In genomic region chr1:168455764-168456163, GRCh38 we compare ENCODE assay signal across 20 cellular contexts.
DNase-seq lines count a peak whose midpoint lies in the region; ATAC-seq and TF ChIP-seq lines count a peak whose summit lies in the region.
"Had no signal": no experiment of that assay in that cellular context is flagged by ENCODE, and none has a peak within 500 bp of the region (broad histone marks: within the 10 kb centered on the region; RNA-seq: fewer than 3 reads in every experiment).

No MANE protein-coding gene starts in this region.

- DNase-seq in AG10803 (ENCODE audit: low read depth), result peak; percentile 38
- DNase-seq in GM23248, result peak; percentile 76
- DNase-seq in foreskin melanocyte, result peak; percentile 38
- no peak for DNase-seq in NCI-H2081 (lab: John Stamatoyannopoulos, UW)
- DNase-seq in cerebellar cortex (ENCODE audit: low spot score), result no peak
- no peak for DNase-seq in activated CD4-positive, alpha-beta T cell treated with anti-CD3 and anti-CD28 coated beads, Interleukin-2, amount 50 U/mL, for 4 hours
- DNase-seq: CD8-positive, alpha-beta memory T cell; DMS53; H9; Kasumi-1; MM.1S; NCI-H1092; NCI-H524; NCI-H82; OCI-M1; SHP77 had no signal

- H3K4me3 ChIP-seq in AG10803 (ENCODE audit: low read length) (no peak overlapping the region), GM23248 (no peak overlapping the region)
- H3K4me3 ChIP-seq: BLaER1 treated with 17β-estradiol and CSF1 and Interleukin-3, amounts not matched to agents 10 nM and 100 nM; SK-N-MC had no signal

- no peaks in the 10 kb centered on the region for H3K9me2 ChIP-seq in GM23248 (ENCODE audit: insufficient read depth)

- in situ Hi-C loops in GM23248 (cut with MboI), result no loop called here

- peak overlapping the region; percentile 28 for H3K27ac ChIP-seq in GM23248
- H3K27ac ChIP-seq: BLaER1 treated with 17β-estradiol and CSF1 and Interleukin-3, amounts not matched to agents 10 nM and 100 nM; SK-N-MC had no signal

- H2AFZ ChIP-seq in GM23248, result no peak overlapping the region

- peaks cover 41% of the 10 kb centered on the region for H3K4me1 ChIP-seq in GM23248 (ENCODE audit: insufficient read depth)
- H3K4me1 ChIP-seq: BLaER1 treated with 17β-estradiol and CSF1 and Interleukin-3, amounts not matched to agents 10 nM and 100 nM had no signal

- H3K27me3 ChIP-seq in GM23248 (replicated peaks; ENCODE audit: insufficient read depth), result no peaks in the 10 kb centered on the region
- H3K27me3 ChIP-seq: BLaER1 treated with 17β-estradiol and CSF1 and Interleukin-3, amounts not matched to agents 10 nM and 100 nM had no signal

- no peak overlapping the region for H3K4me2 ChIP-seq in GM23248 (ENCODE audit: unreplicated experiment)
- H3K4me2 ChIP-seq: BLaER1 treated with 17β-estradiol and CSF1 and Interleukin-3, amounts not matched to agents 10 nM and 100 nM had no signal

- no peaks in the 10 kb centered on the region for H3K36me3 ChIP-seq in GM23248 (ENCODE audit: low read depth)
- H3K36me3 ChIP-seq: BLaER1 treated with 17β-estradiol and CSF1 and Interleukin-3, amounts not matched to agents 10 nM and 100 nM had no signal

- no peaks in the 10 kb centered on the region for H3K9me3 ChIP-seq in GM23248 (ENCODE audit: low read depth)

- H3K9ac ChIP-seq in GM23248, result no peak overlapping the region
- H3K9ac ChIP-seq: BLaER1 treated with 17β-estradiol and CSF1 and Interleukin-3, amounts not matched to agents 10 nM and 100 nM had no signal

- H4K20me1 ChIP-seq in GM23248 (ENCODE audit: insufficient read depth), result no peaks in the 10 kb centered on the region
- H4K20me1 ChIP-seq: BLaER1 treated with 17β-estradiol and CSF1 and Interleukin-3, amounts not matched to agents 10 nM and 100 nM had no signal

- no peak for TF ChIP-seq CTCF in AG10803 (conservative IDR thresholded peaks at IDR 0.05; ENCODE audit: low read length)

- ATAC-seq in SK-N-SH treated with all-trans-retinoic acid at 6 μM for 48 hours (peak; percentile 58), HG02759 (IDR thresholded peaks at IDR 0.05; ENCODE audit: unreplicated experiment) (no peak)

- H3F3A ChIP-seq in GM23248 (ENCODE audit: insufficient read depth), result peaks cover 37% of the 10 kb centered on the region

- WGBS in GM23248 (ENCODE audit: low coverage in 1 of 2, low lambda C conversion rate in 2 of 2, missing lambda C conversion rate in 2 of 2), 2 experiments, result 64 to 73% methylated on average over 2 of the region's 2 CpGs

- H3K79me2 ChIP-seq in GM23248 (ENCODE audit: insufficient read depth), result no peaks in the 10 kb centered on the region

TF ChIP-seq in SK-N-SH treated with all-trans-retinoic acid at 6 μM for 48 hours, 23 proteins besides CTCF, POLR2A, EP300 and RAD21:
- no peak for TF ChIP-seq TSHZ2 (CRISPR knock-in tag; IDR thresholded peaks at IDR 0.05)
- no peak for TF ChIP-seq RARB (CRISPR knock-in tag; IDR thresholded peaks at IDR 0.05)

Comparison
In these comparisons a context has a peak if more than half of its experiments do, and no peak if none do; other contexts are left out.
1. DNase-seq: peak in AG10803 (single experiment), GM23248 (single experiment) and foreskin melanocyte (single experiment); none in NCI-H2081 (0 of 2), cerebellar cortex (single experiment) and activated CD4-positive, alpha-beta T cell treated with anti-CD3 and anti-CD28 coated beads, Interleukin-2, amount 50 U/mL, for 4 hours (0 of 2).